Comparison of ENCODE assay signal across 14 cellular contexts in genomic region chr12:108772247-108772646, GRCh38. TPM values are rescaled to one million over a fixed set of nuclear protein-coding genes. Genes with fewer than 3 reads are reported as not detected.
DNase-seq lines count a peak whose midpoint lies in the region; ATAC-seq and TF ChIP-seq lines count a peak whose summit lies in the region.
"Had no signal": no experiment of that assay in that cellular context is flagged by ENCODE, and none has a peak within 500 bp of the region (broad histone marks: within the 10 kb centered on the region; RNA-seq: fewer than 3 reads in every experiment).

No MANE protein-coding gene starts in this region.

- in situ Hi-C loops in gastrocnemius medialis (cut with MboI; ENCODE audit: low sequenced_read_pairs in 4 of 4) = loop anchor here in 2 of 4 donors (25.0 kb wide), 1 partner anchor 190 kb away; no protein-coding TSS in a partner anchor

- H3K4me1 ChIP-seq in gastrocnemius medialis = peaks cover 36 to 43% of the 10 kb centered on the region in 2 donors
- H3K4me1 ChIP-seq in testis = peaks cover 34% of the 10 kb centered on the region

- peak; percentile 54 for ATAC-seq in HG03432 (IDR thresholded peaks at IDR 0.05; ENCODE audit: unreplicated experiment)
- ATAC-seq in gastrocnemius medialis = peak; percentile 56 to 74
- ATAC-seq in effector memory CD8-positive, alpha-beta T cell (replicated peaks) = no peak
- ATAC-seq: A549 had no signal

- no peaks in the 10 kb centered on the region for H3K9me3 Mint-ChIP-seq in chondrocyte (ENCODE audit: low read depth)
- H3K9me3 Mint-ChIP-seq in effector memory CD8-positive, alpha-beta T cell = no peaks in the 10 kb centered on the region
- H3K9me3 Mint-ChIP-seq: activated CD4-positive, alpha-beta T cell treated with anti-CD3 and anti-CD28 coated beads, Interleukin-2, amount 10 ng/mL, durations not matched to agents 24 days and 14 days; activated naive CD4-positive, alpha-beta T cell treated with anti-CD3 and anti-CD28 coated beads, Interleukin-2, amount 50 U/mL, for 24 hours had no signal

- no peaks in the 10 kb centered on the region for H3K9me3 ChIP-seq in gastrocnemius medialis
- H3K9me3 ChIP-seq in testis = no peaks in the 10 kb centered on the region
- H3K9me3 ChIP-seq: A549, uterus had no signal

- intact Hi-C loops in gastrocnemius medialis (cut with DNase I; ENCODE audit: low total_unique reads) = loop anchor here (2.0 kb wide), 2 partner anchors 41 to 75 kb away; partner anchors contain the start of gene CORO1C
- intact Hi-C loops in testis (cut with DNase I; ENCODE audit: low total_unique reads) = no loop called here

- TF ChIP-seq CTCF in chondrocyte (IDR thresholded peaks at IDR 0.05) (no peak), gastrocnemius medialis (IDR thresholded peaks at IDR 0.05 in 4 of 5, conservative IDR thresholded peaks at IDR 0.05 in 1 of 5) (no peak), testis (IDR thresholded peaks at IDR 0.05) (no peak)

- peak overlapping the region; percentile 72 to 86 (median 84) for H3K27ac ChIP-seq in gastrocnemius medialis
- H3K27ac ChIP-seq in testis = no peak overlapping the region
- H3K27ac ChIP-seq: A549 had no signal

- 30 to 55% methylated on average over 2 of the region's 2 CpGs for WGBS in testis, 2 donors

- no peak overlapping the region for H3K4me3 Mint-ChIP-seq in chondrocyte (ENCODE audit: unreplicated experiment)
- no peak overlapping the region for H3K4me3 Mint-ChIP-seq in effector memory CD8-positive, alpha-beta T cell
- H3K4me3 Mint-ChIP-seq: activated CD4-positive, alpha-beta T cell treated with anti-CD3 and anti-CD28 coated beads, Interleukin-2, amount 10 ng/mL, durations not matched to agents 24 days and 14 days; activated naive CD4-positive, alpha-beta T cell treated with anti-CD3 and anti-CD28 coated beads, Interleukin-2, amount 50 U/mL, for 24 hours had no signal

- peak overlapping the region; percentile 45 for H3K27ac Mint-ChIP-seq in chondrocyte (ENCODE audit: unreplicated experiment)
- H3K27ac Mint-ChIP-seq in effector memory CD8-positive, alpha-beta T cell = no peak overlapping the region
- H3K27ac Mint-ChIP-seq: activated CD4-positive, alpha-beta T cell treated with anti-CD3 and anti-CD28 coated beads, Interleukin-2, amount 10 ng/mL, durations not matched to agents 24 days and 14 days; activated naive CD4-positive, alpha-beta T cell treated with anti-CD3 and anti-CD28 coated beads, Interleukin-2, amount 50 U/mL, for 24 hours had no signal

- no peaks in the 10 kb centered on the region for H3K27me3 Mint-ChIP-seq in chondrocyte (ENCODE audit: low read depth)
- peaks cover 11 to 18% of the 10 kb centered on the region in 2 donors for H3K27me3 Mint-ChIP-seq in effector memory CD8-positive, alpha-beta T cell
- H3K27me3 Mint-ChIP-seq: activated naive CD4-positive, alpha-beta T cell treated with anti-CD3 and anti-CD28 coated beads, Interleukin-2, amount 50 U/mL, for 24 hours had no signal

- no peaks in the 10 kb centered on the region for H3K36me3 Mint-ChIP-seq in chondrocyte (ENCODE audit: low read depth)
- peaks cover 2% of the 10 kb centered on the region for H3K36me3 Mint-ChIP-seq in effector memory CD8-positive, alpha-beta T cell (ENCODE audit: insufficient read depth)
- H3K36me3 Mint-ChIP-seq: activated naive CD4-positive, alpha-beta T cell treated with anti-CD3 and anti-CD28 coated beads, Interleukin-2, amount 50 U/mL, for 24 hours had no signal

- H3K4me1 Mint-ChIP-seq in chondrocyte (ENCODE audit: low read depth) = peaks cover 29% of the 10 kb centered on the region
- H3K4me1 Mint-ChIP-seq in effector memory CD8-positive, alpha-beta T cell (ENCODE audit: low read depth in 2 of 2) = peaks cover 0 to 5% of the 10 kb centered on the region in 2 donors

- H3K36me3 ChIP-seq in gastrocnemius medialis (no peaks in the 10 kb centered on the region), testis (ENCODE audit: low read depth, missing control alignments) (no peaks in the 10 kb centered on the region)
- H3K36me3 ChIP-seq: uterus had no signal

- H3K27me3 ChIP-seq in gastrocnemius medialis (no peaks in the 10 kb centered on the region), testis (no peaks in the 10 kb centered on the region)
- H3K27me3 ChIP-seq: uterus had no signal

- DNase-seq in NCI-H146 (lab: John Stamatoyannopoulos, UW) = peak; percentile 55
- DNase-seq in NCI-H146 treated with DMSO at 0.1 percent for 48 hours (lab: John Stamatoyannopoulos, UW; ENCODE audit: unreplicated experiment) = no peak
- no peak for DNase-seq in chondrocyte (ENCODE audit: low spot score)
- peak; percentile 57 to 89 for DNase-seq in gastrocnemius medialis
- no peak for DNase-seq in testis
- DNase-seq in effector memory CD8-positive, alpha-beta T cell = no peak
- no peak for DNase-seq in AML-193 (lab: John Stamatoyannopoulos, UW)
- DNase-seq: activated CD4-positive, alpha-beta T cell treated with anti-CD3 and anti-CD28 coated beads, Interleukin-2, amount 10 ng/mL, durations not matched to agents 24 days and 14 days; dermis blood vessel endothelial cell; NCI-H226; uterus had no signal

- no peak overlapping the region for H3K4me3 ChIP-seq in gastrocnemius medialis
- H3K4me3 ChIP-seq in testis = no peak overlapping the region
- H3K4me3 ChIP-seq: A549, uterus had no signal

- TF ChIP-seq POLR2A in gastrocnemius medialis (IDR thresholded peaks at IDR 0.05) = no peak
- TF ChIP-seq POLR2A in testis (IDR thresholded peaks at IDR 0.05) = no peak

RNA-seq across cellular contexts. Expression of gene CORO1C, which starts 40.9 kb away (rescaled TPM):
- total RNA-seq in chondrocyte (266 to 336 TPM (median 325 TPM) in 3 replicates), gastrocnemius medialis (10 to 100 TPM; 24.7 to 47.6 (median 30.9) TPM), testis (10 to 100 TPM; 57.2 to 73.4 TPM)
- polyA plus RNA-seq in testis (ENCODE audit: insufficient read depth, low read depth, low replicate concordance) = 70.2 TPM

Comparison
In these comparisons a context has a peak if more than half of its experiments do, and no peak if none do; other contexts are left out.
1. DNase-seq: peak in NCI-H146 (single experiment) and gastrocnemius medialis (2 of 2); none in NCI-H146 treated with DMSO at 0.1 percent for 48 hours (single experiment), chondrocyte (single experiment), testis (single experiment), effector memory CD8-positive, alpha-beta T cell (0 of 3) and AML-193 (0 of 2).
2. H3K27ac ChIP-seq: peak in gastrocnemius medialis (4 of 4); none in testis (0 of 2).